25 cellular contexts compared by ENCODE assay signal in the genomic region with DNA sequence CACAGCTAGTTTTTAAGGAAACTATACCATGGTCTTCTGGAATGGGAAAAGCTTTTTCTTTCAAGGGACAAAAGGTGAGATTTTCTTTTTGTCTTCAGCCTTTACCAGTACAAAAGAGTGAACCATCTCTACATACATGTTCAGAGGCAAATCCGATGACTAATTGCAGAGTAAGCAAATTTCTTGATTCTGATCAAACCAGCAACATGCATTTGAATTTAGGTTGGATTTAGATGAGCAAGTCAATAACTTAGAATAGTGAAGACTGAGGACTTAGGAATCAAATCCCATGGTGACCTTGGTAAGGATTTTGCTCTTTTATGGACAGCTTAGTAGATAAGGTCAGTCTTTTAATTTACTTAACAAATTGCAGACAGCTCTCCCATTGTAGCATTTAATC.
DNase-seq lines count a peak whose midpoint lies in the region; ATAC-seq, FAIRE-seq and TF ChIP-seq lines count a peak whose summit lies in the region.
"Had no signal": no experiment of that assay in that cellular context is flagged by ENCODE, and none has a peak within 500 bp of the region (broad histone marks: within the 10 kb centered on the region; RNA-seq: fewer than 3 reads in every experiment).

No MANE protein-coding gene starts in this region.

- H3K27ac Mint-ChIP-seq in MCF 10A (ENCODE audit: low read depth, unreplicated experiment) (peak overlapping the region; percentile 90), neural progenitor cell (no peak overlapping the region)
- no peak overlapping the region for H3K27ac Mint-ChIP-seq in activated CD4-positive, alpha-beta memory T cell treated with anti-CD3 and anti-CD28 coated beads, Interleukin-2, amount 10 ng/mL, durations not matched to agents 7 days and 5 days
- H3K27ac Mint-ChIP-seq: immature natural killer cell; stimulated activated naive CD8-positive, alpha-beta T cell treated with anti-CD3 and anti-CD28 coated beads, Interleukin-15, Interleukin-2, amounts not matched to agents 100 ng/mL and 50 ng/mL, for 24 hours had no signal

- dilution Hi-C loops in keratinocyte (cut with MboI; ENCODE audit: extremely low pct_ligation_motif_present, low sequenced_read_pairs) = no loop called here

- H3K36me3 ChIP-seq in breast epithelium = no peaks in the 10 kb centered on the region
- peaks cover 2 to 13% of the 10 kb centered on the region in 2 experiments for H3K36me3 ChIP-seq in keratinocyte (ENCODE audit: control insufficient read depth in 2 of 2, extremely low read depth in 1 of 2, insufficient read depth in 2 of 2, low read length in 2 of 2)
- H3K36me3 ChIP-seq in neural progenitor cell = no peaks in the 10 kb centered on the region
- H3K36me3 ChIP-seq: adrenal gland, heart right ventricle, upper lobe of left lung had no signal

- intact Hi-C loops in MCF 10A (cut with micrococcal nuclease) (loop anchor here (2.0 kb wide), 1 partner anchor 15 kb away; no protein-coding TSS in a partner anchor), breast epithelium (cut with DNase I; ENCODE audit: low total_unique reads) (no loop called here)

- no peaks in the 10 kb centered on the region for H3F3A ChIP-seq in neural progenitor cell (ENCODE audit: low read depth)

- BruUV-seq in MCF 10A (replicated peaks; lab: Mats Ljungman, UMichigan) = no TSS peak

- no peak overlapping the region for H3K4me3 ChIP-seq in breast epithelium
- no peak overlapping the region for H3K4me3 ChIP-seq in keratinocyte (ENCODE audit: control insufficient read depth in 2 of 3, extremely low read depth in 1 of 3, insufficient read depth in 2 of 3, low read depth in 1 of 3, low read length in 3 of 3)
- H3K4me3 ChIP-seq in neural progenitor cell = no peak overlapping the region
- H3K4me3 ChIP-seq: adrenal gland, heart right ventricle, upper lobe of left lung had no signal

- peaks cover 50% of the 10 kb centered on the region for H3K4me1 Mint-ChIP-seq in MCF 10A (ENCODE audit: insufficient read depth, unreplicated experiment)
- no peaks in the 10 kb centered on the region for H3K4me1 Mint-ChIP-seq in activated CD4-positive, alpha-beta memory T cell treated with anti-CD3 and anti-CD28 coated beads, Interleukin-2, amount 10 ng/mL, durations not matched to agents 7 days and 5 days
- peaks cover 18% of the 10 kb centered on the region for H3K4me1 Mint-ChIP-seq in neural progenitor cell
- H3K4me1 Mint-ChIP-seq: immature natural killer cell had no signal

- peaks cover 33% of the 10 kb centered on the region for H3K9me3 Mint-ChIP-seq in MCF 10A (ENCODE audit: unreplicated experiment)
- H3K9me3 Mint-ChIP-seq in activated CD4-positive, alpha-beta memory T cell treated with anti-CD3 and anti-CD28 coated beads, Interleukin-2, amount 10 ng/mL, durations not matched to agents 7 days and 5 days = no peaks in the 10 kb centered on the region
- H3K9me3 Mint-ChIP-seq in neural progenitor cell = no peaks in the 10 kb centered on the region
- H3K9me3 Mint-ChIP-seq: immature natural killer cell; stimulated activated naive CD8-positive, alpha-beta T cell treated with anti-CD3 and anti-CD28 coated beads, Interleukin-15, Interleukin-2, amounts not matched to agents 100 ng/mL and 50 ng/mL, for 24 hours had no signal

- H2AFZ ChIP-seq in keratinocyte (ENCODE audit: control insufficient read depth, low read length) = no peak overlapping the region
- H2AFZ ChIP-seq in neural progenitor cell (replicated peaks) = no peak overlapping the region

- H3K4me3 Mint-ChIP-seq in MCF 10A (ENCODE audit: unreplicated experiment) (no peak overlapping the region), neural progenitor cell (no peak overlapping the region)
- H3K4me3 Mint-ChIP-seq in activated CD4-positive, alpha-beta memory T cell treated with anti-CD3 and anti-CD28 coated beads, Interleukin-2, amount 10 ng/mL, durations not matched to agents 7 days and 5 days = no peak overlapping the region
- H3K4me3 Mint-ChIP-seq: immature natural killer cell; stimulated activated naive CD8-positive, alpha-beta T cell treated with anti-CD3 and anti-CD28 coated beads, Interleukin-15, Interleukin-2, amounts not matched to agents 100 ng/mL and 50 ng/mL, for 24 hours had no signal

- H3K9ac ChIP-seq in keratinocyte (ENCODE audit: control insufficient read depth, extremely low read depth, insufficient read depth, low read length) (no peak overlapping the region), neural progenitor cell (no peak overlapping the region)

- CTCF ChIA-PET in MCF 10A (lab: Yijun Ruan, JAX) = interaction anchor here (0.6 to 1.2 kb wide), 5 partner anchors 20 to 526 kb away, joined by 3 to 4 read pairs (median 3); no protein-coding TSS in a partner anchor
- CTCF ChIA-PET in activated CD4-positive, alpha-beta memory T cell treated with anti-CD3 and anti-CD28 coated beads, Interleukin-2, amount 10 ng/mL, durations not matched to agents 7 days and 5 days (lab: Charles Lee) = no interaction called here

- H3K79me2 ChIP-seq in keratinocyte (ENCODE audit: control insufficient read depth, insufficient read depth, low read length) = peaks cover 44% of the 10 kb centered on the region
- no peaks in the 10 kb centered on the region for H3K79me2 ChIP-seq in neural progenitor cell (ENCODE audit: low read depth)

- ATAC-seq in HG02798 (IDR thresholded peaks at IDR 0.05; ENCODE audit: poor library complexity, unreplicated experiment) (no peak), GM18867 (IDR thresholded peaks at IDR 0.05; ENCODE audit: unreplicated experiment) (no peak)
- ATAC-seq: heart right ventricle had no signal

- no peak for DNase-seq in MCF 10A (ENCODE audit: unreplicated experiment)
- DNase-seq in breast epithelium (ENCODE audit: low spot score in 2 of 2) = no peak
- DNase-seq in caudate nucleus (lab: John Stamatoyannopoulos, UW) = no peak
- no peak for DNase-seq in keratinocyte (ENCODE audit: low read depth, low spot score)
- DNase-seq in activated CD4-positive, alpha-beta memory T cell treated with anti-CD3 and anti-CD28 coated beads, Interleukin-2, amount 10 ng/mL, durations not matched to agents 7 days and 5 days = no peak
- DNase-seq in neural progenitor cell (ENCODE audit: low spot score) = no peak
- DNase-seq: ACHN; activated CD4-positive, alpha-beta T cell treated with anti-CD3 and anti-CD28 coated beads, Interleukin-2, amount 50 U/mL, for 48 hours; activated gamma-delta T cell; activated T-cell treated with anti-CD3 and anti-CD28 coated beads for 4 hours; adrenal gland; cerebellar nuclear complex; effector CD8-positive, alpha-beta T cell; heart right ventricle; immature natural killer cell; MV-4-11; NCI-H1694 treated with DMSO at 0.1 percent for 48 hours; NCI-H748 treated with DMSO at 0.1 percent for 48 hours; small intestine; stimulated activated CD4-positive, alpha-beta T cell treated with anti-CD3 and anti-CD28 coated beads, Interleukin-4, amount 100 ng/mL, for 1 hour; upper lobe of left lung had no signal

- H3K4me1 ChIP-seq in breast epithelium = no peaks in the 10 kb centered on the region
- H3K4me1 ChIP-seq in keratinocyte (ENCODE audit: control insufficient read depth, extremely low read depth, insufficient read depth, low read length) = peaks cover 42% of the 10 kb centered on the region
- peaks cover 6% of the 10 kb centered on the region for H3K4me1 ChIP-seq in neural progenitor cell
- H3K4me1 ChIP-seq: upper lobe of left lung had no signal

- H3K27ac ChIP-seq in breast epithelium (no peak overlapping the region), caudate nucleus (ENCODE audit: low read depth, low read length) (peak overlapping the region; percentile 11), keratinocyte (ENCODE audit: control insufficient read depth, insufficient read depth, low read length) (peak overlapping the region; percentile 83), neural progenitor cell (no peak overlapping the region)
- H3K27ac ChIP-seq: adrenal gland, C4-2B, upper lobe of left lung had no signal

- H4K20me1 ChIP-seq in keratinocyte (ENCODE audit: control insufficient read depth, extremely low read depth, insufficient read depth, low read length) = no peaks in the 10 kb centered on the region
- no peaks in the 10 kb centered on the region for H4K20me1 ChIP-seq in neural progenitor cell (ENCODE audit: low read depth)

- H3K27me3 Mint-ChIP-seq in MCF 10A (ENCODE audit: insufficient read depth, unreplicated experiment) (no peaks in the 10 kb centered on the region), neural progenitor cell (ENCODE audit: insufficient read depth, low read depth) (no peaks in the 10 kb centered on the region)
- H3K27me3 Mint-ChIP-seq in activated CD4-positive, alpha-beta memory T cell treated with anti-CD3 and anti-CD28 coated beads, Interleukin-2, amount 10 ng/mL, durations not matched to agents 7 days and 5 days = no peaks in the 10 kb centered on the region

- TF ChIP-seq CTCF in MCF 10A (IDR thresholded peaks at IDR 0.05; ENCODE audit: unreplicated experiment) (no peak), breast epithelium (IDR thresholded peaks at IDR 0.05) (no peak), keratinocyte (optimal IDR thresholded peaks at IDR 0.05 in 1 of 3, IDR thresholded peaks at IDR 0.05 in 1 of 3, conservative IDR thresholded peaks at IDR 0.05 in 1 of 3; ENCODE audit: extremely low read depth in 1 of 3, insufficient read depth in 2 of 3, low read length in 3 of 3) (no peak), neural progenitor cell (IDR thresholded peaks at IDR 0.05) (no peak)

- no peaks in the 10 kb centered on the region for H3K27me3 ChIP-seq in breast epithelium
- no peaks in the 10 kb centered on the region for H3K27me3 ChIP-seq in keratinocyte (ENCODE audit: control insufficient read depth, extremely low read depth, insufficient read depth, low read length)
- H3K27me3 ChIP-seq in neural progenitor cell = no peaks in the 10 kb centered on the region
- H3K27me3 ChIP-seq: adrenal gland, heart right ventricle, upper lobe of left lung had no signal

- TF ChIP-seq POLR2A in breast epithelium (IDR thresholded peaks at IDR 0.05) = no peak

- no peaks in the 10 kb centered on the region for H3K9me1 ChIP-seq in keratinocyte (ENCODE audit: control insufficient read depth, extremely low read depth, insufficient read depth, low read length)

- peaks cover 3 to 14% of the 10 kb centered on the region in 2 donors for H3K9me3 ChIP-seq in breast epithelium
- H3K9me3 ChIP-seq in keratinocyte (ENCODE audit: control insufficient read depth, low read depth, low read length) = peaks cover 22% of the 10 kb centered on the region
- no peaks in the 10 kb centered on the region for H3K9me3 ChIP-seq in neural progenitor cell (ENCODE audit: low read depth)

- peak; percentile 85 for FAIRE-seq in keratinocyte (lab: Jason Lieb, UNC)
- FAIRE-seq: small intestine had no signal

- peak overlapping the region; percentile 44 for H3K4me2 ChIP-seq in keratinocyte (ENCODE audit: control insufficient read depth, extremely low read depth, insufficient read depth, low read depth, low read length)
- H3K4me2 ChIP-seq in neural progenitor cell = no peak overlapping the region

- H3K36me3 Mint-ChIP-seq in MCF 10A (ENCODE audit: insufficient read depth, unreplicated experiment) (peaks cover 46% of the 10 kb centered on the region), neural progenitor cell (peaks cover 22% of the 10 kb centered on the region)
- H3K36me3 Mint-ChIP-seq in activated CD4-positive, alpha-beta memory T cell treated with anti-CD3 and anti-CD28 coated beads, Interleukin-2, amount 10 ng/mL, durations not matched to agents 7 days and 5 days (ENCODE audit: low read depth) = no peaks in the 10 kb centered on the region
- H3K36me3 Mint-ChIP-seq: immature natural killer cell had no signal

- POLR2A ChIA-PET in MCF 10A (lab: Yijun Ruan, JAX) = interaction anchor here (0.9 to 4.7 kb wide), 11 partner anchors 9 to 104 kb away, joined by 3 to 69 read pairs (median 6); no protein-coding TSS in a partner anchor
- POLR2A ChIA-PET in activated CD4-positive, alpha-beta memory T cell treated with anti-CD3 and anti-CD28 coated beads, Interleukin-2, amount 10 ng/mL, durations not matched to agents 7 days and 5 days (lab: Charles Lee) = no interaction called here

Comparison
In these comparisons a context has a peak if more than half of its experiments do, and no peak if none do; other contexts are left out.
1. H3K27ac ChIP-seq: peak in caudate nucleus (single experiment) and keratinocyte (single experiment); none in breast epithelium (0 of 2) and neural progenitor cell (single experiment).